ENCODE assay signal across 15 cellular contexts in the genomic region with DNA sequence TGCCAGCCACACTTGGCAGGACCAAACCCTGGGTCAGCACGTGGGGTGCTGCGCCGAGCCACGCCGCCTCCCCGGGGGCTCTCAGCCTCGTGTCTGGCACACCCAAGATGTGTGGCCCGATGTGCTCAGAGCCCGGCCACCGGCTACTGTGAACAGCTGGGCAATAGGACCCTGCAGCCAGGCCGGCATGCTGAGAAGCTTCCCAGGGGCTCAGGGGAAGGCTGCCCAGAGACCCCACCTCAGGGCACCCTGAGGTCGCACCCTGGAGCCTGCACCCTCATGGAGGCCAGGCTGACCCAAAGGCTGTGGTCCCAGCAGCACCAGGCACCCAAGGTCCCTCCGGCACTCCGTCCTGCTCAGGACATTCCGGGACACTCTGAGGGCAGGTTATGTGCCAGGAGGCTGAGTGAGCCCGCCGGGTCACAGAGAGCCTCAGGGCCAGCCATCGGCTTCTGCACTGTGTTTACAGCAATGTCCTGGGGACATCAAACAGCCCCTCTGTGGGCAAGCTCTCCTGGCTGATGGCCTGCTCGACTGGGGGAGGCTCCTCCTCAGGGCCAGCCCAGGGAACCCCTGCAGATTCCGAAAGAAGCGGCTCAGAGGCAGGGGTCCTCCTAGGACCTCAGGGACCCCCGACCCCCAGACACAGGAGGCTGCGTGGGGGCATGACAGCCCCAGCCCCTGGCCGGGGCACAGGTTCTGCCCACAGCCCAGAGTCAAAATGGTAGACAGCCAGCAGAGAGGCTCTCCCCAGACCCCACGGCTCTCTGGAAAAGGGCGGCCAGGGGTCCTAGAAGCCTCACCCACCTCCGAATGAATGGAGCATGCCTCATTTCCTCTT. TPM values are rescaled to one million over a fixed set of nuclear protein-coding genes. Genes with fewer than 3 reads are reported as not detected.
A peak's percentile ranks its signal among the peaks of the same experiment; 100 is the strongest.
DNase-seq lines count a peak whose midpoint lies in the region; ATAC-seq and TF ChIP-seq lines count a peak whose summit lies in the region.
"Had no signal": no experiment of that assay in that cellular context is flagged by ENCODE, and none has a peak within 500 bp of the region (broad histone marks: within the 10 kb centered on the region; RNA-seq: fewer than 3 reads in every experiment).

No MANE protein-coding gene starts in this region.

- no peak overlapping the region for H3K4me2 ChIP-seq in H9 (ENCODE audit: insufficient read depth, insufficient read length, low read length)

- no peaks in the 10 kb centered on the region; a peak in 1 of 5 replicates for H3K9me3 Mint-ChIP-seq in H9
- no peaks in the 10 kb centered on the region for H3K9me3 Mint-ChIP-seq in activated CD8-positive, alpha-beta T cell treated with anti-CD3 and anti-CD28 coated beads for 36 hours
- H3K9me3 Mint-ChIP-seq: activated CD4-positive, alpha-beta memory T cell treated with anti-CD3 and anti-CD28 coated beads for 36 hours; activated naive CD4-positive, alpha-beta T cell treated with anti-CD3 and anti-CD28 coated beads, Interleukin-2, amount 50 U/mL, for 72 hours; stimulated activated naive CD8-positive, alpha-beta T cell treated with anti-CD3 and anti-CD28 coated beads, Interleukin-15, Interleukin-2, amounts not matched to agents 100 ng/mL and 50 ng/mL, for 24 hours had no signal

- H3K79me2 ChIP-seq in H9 (ENCODE audit: insufficient read depth, low read length) = no peaks in the 10 kb centered on the region

- peak overlapping the region; percentile 92 for H3K27ac Mint-ChIP-seq in T-helper 17 cell
- H3K27ac Mint-ChIP-seq in H9 = no peak overlapping the region
- no peak overlapping the region for H3K27ac Mint-ChIP-seq in activated CD8-positive, alpha-beta T cell treated with anti-CD3 and anti-CD28 coated beads for 36 hours
- H3K27ac Mint-ChIP-seq: activated CD4-positive, alpha-beta memory T cell treated with anti-CD3 and anti-CD28 coated beads for 36 hours; stimulated activated naive CD8-positive, alpha-beta T cell treated with anti-CD3 and anti-CD28 coated beads, Interleukin-15, Interleukin-2, amounts not matched to agents 100 ng/mL and 50 ng/mL, for 24 hours had no signal

- no peak overlapping the region for H3K4me3 Mint-ChIP-seq in T-helper 17 cell
- no peak overlapping the region for H3K4me3 Mint-ChIP-seq in H9
- H3K4me3 Mint-ChIP-seq in activated CD8-positive, alpha-beta T cell treated with anti-CD3 and anti-CD28 coated beads for 36 hours = no peak overlapping the region
- H3K4me3 Mint-ChIP-seq: activated CD4-positive, alpha-beta memory T cell treated with anti-CD3 and anti-CD28 coated beads for 36 hours; stimulated activated naive CD8-positive, alpha-beta T cell treated with anti-CD3 and anti-CD28 coated beads, Interleukin-15, Interleukin-2, amounts not matched to agents 100 ng/mL and 50 ng/mL, for 24 hours had no signal

- ATAC-seq in T-helper 17 cell = no peak
- peak; percentile 16 for ATAC-seq in left colon
- no peak for ATAC-seq in omental fat pad (ENCODE audit: low FRiP score)
- ATAC-seq in activated CD8-positive, alpha-beta T cell treated with anti-CD3 and anti-CD28 coated beads for 36 hours = no peak
- ATAC-seq: activated naive CD4-positive, alpha-beta T cell treated with anti-CD3 and anti-CD28 coated beads, Interleukin-2, amount 50 U/mL, for 72 hours; GM12878; K562 had no signal

- H2AFZ ChIP-seq in H9 (ENCODE audit: low read length) = no peak overlapping the region

- H3K27me3 ChIP-seq in sigmoid colon (no peaks in the 10 kb centered on the region), H9 (ENCODE audit: insufficient read depth, low read length) (no peaks in the 10 kb centered on the region)

- no peak overlapping the region for H2BK12ac ChIP-seq in H9 (ENCODE audit: insufficient read length, low read depth, low read length)

- no peak overlapping the region for H2AK5ac ChIP-seq in H9 (ENCODE audit: insufficient read length, low read length)

- no peak overlapping the region for H2BK120ac ChIP-seq in H9 (ENCODE audit: low read depth, low read length, poor library complexity, severe bottlenecking)

- no peak overlapping the region; the same call in 1 of the 2 replicates for H3K14ac ChIP-seq in H9 (ENCODE audit: insufficient read depth, low read length)

- no peaks in the 10 kb centered on the region for H4K20me1 ChIP-seq in H9 (ENCODE audit: control insufficient read depth, insufficient read depth, insufficient read length)

- H3K9me3 ChIP-seq in T-helper 17 cell (ENCODE audit: control insufficient read depth, low read length, poor library complexity, severe bottlenecking) = no peaks in the 10 kb centered on the region
- H3K9me3 ChIP-seq in sigmoid colon = no peaks in the 10 kb centered on the region
- no peaks in the 10 kb centered on the region for H3K9me3 ChIP-seq in H9 (ENCODE audit: control insufficient read depth, low read depth, low read length)

- H3K4me1 ChIP-seq in sigmoid colon = no peaks in the 10 kb centered on the region
- no peaks in the 10 kb centered on the region for H3K4me1 ChIP-seq in H9 (ENCODE audit: insufficient read depth, low read length)

- TF ChIP-seq EP300 in sigmoid colon (IDR thresholded peaks at IDR 0.05) = no peak

- POLR2A ChIA-PET in activated CD8-positive, alpha-beta T cell treated with anti-CD3 and anti-CD28 coated beads for 36 hours (lab: Charles Lee) = interaction anchor here (1.2 to 1.5 kb wide), 2 partner anchors 10 to 17 kb away, joined by 3 read pairs; no protein-coding TSS in a partner anchor

- intact Hi-C loops in left colon (cut with DNase I, micrococcal nuclease) = no loop called here
- intact Hi-C loops in sigmoid colon (cut with DNase I) = no loop called here
- intact Hi-C loops in activated CD8-positive, alpha-beta T cell treated with anti-CD3 and anti-CD28 coated beads for 36 hours (cut with micrococcal nuclease) = no loop called here

- no peak overlapping the region for H3K56ac ChIP-seq in H9 (ENCODE audit: insufficient read length, low read depth, low read length)

- no peak overlapping the region for H3K18ac ChIP-seq in H9 (ENCODE audit: insufficient read length, low read depth, low read length)

- H3K27me3 Mint-ChIP-seq in T-helper 17 cell (no peaks in the 10 kb centered on the region), H9 (ENCODE audit: low read depth) (no peaks in the 10 kb centered on the region)
- no peaks in the 10 kb centered on the region for H3K27me3 Mint-ChIP-seq in activated CD8-positive, alpha-beta T cell treated with anti-CD3 and anti-CD28 coated beads for 36 hours
- H3K27me3 Mint-ChIP-seq: activated CD4-positive, alpha-beta memory T cell treated with anti-CD3 and anti-CD28 coated beads for 36 hours; stimulated activated naive CD8-positive, alpha-beta T cell treated with anti-CD3 and anti-CD28 coated beads, Interleukin-15, Interleukin-2, amounts not matched to agents 100 ng/mL and 50 ng/mL, for 24 hours had no signal

- H3K36me3 ChIP-seq in sigmoid colon = peaks cover 0 to 6% (median 0%) of the 10 kb centered on the region in 4 donors

- H4K8ac ChIP-seq in H9 (replicated peaks; ENCODE audit: insufficient read length, low read depth, low read length) = no peak overlapping the region

- H3K79me1 ChIP-seq in H9 (ENCODE audit: insufficient read depth, low read depth, low read length, poor library complexity, severe bottlenecking) = no peaks in the 10 kb centered on the region

- H3K4ac ChIP-seq in H9 (ENCODE audit: low read depth, low read length) = no peak overlapping the region

- H3K27ac ChIP-seq in cingulate gyrus (ENCODE audit: low read depth, low read length) = peak overlapping the region; percentile 72
- H3K27ac ChIP-seq in sigmoid colon = no peak overlapping the region
- H3K27ac ChIP-seq in H9 (ENCODE audit: insufficient read length, low read depth, low read length) = no peak overlapping the region

- DNase-seq in T-helper 17 cell (peak in 1 of 3 donors; percentile 9), left colon (peak in 1 of 2 donors; percentile 25), sigmoid colon (peak; percentile 62), NCI-H226 (no peak), omental fat pad (ENCODE audit: low spot score) (no peak), H9 (no peak)
- no peak for DNase-seq in activated CD8-positive, alpha-beta T cell treated with anti-CD3 and anti-CD28 coated beads for 36 hours
- DNase-seq: activated CD4-positive, alpha-beta memory T cell treated with anti-CD3 and anti-CD28 coated beads for 36 hours; NCI-H1436 treated with DMSO at 0.1 percent for 48 hours; T1000 had no signal

- H4K91ac ChIP-seq in H9 (ENCODE audit: insufficient read length, low read depth, low read length) = no peak overlapping the region

- H3K4me1 Mint-ChIP-seq in T-helper 17 cell (peaks cover 13% of the 10 kb centered on the region), H9 (no peaks in the 10 kb centered on the region)
- peaks cover 15% of the 10 kb centered on the region for H3K4me1 Mint-ChIP-seq in activated CD8-positive, alpha-beta T cell treated with anti-CD3 and anti-CD28 coated beads for 36 hours (ENCODE audit: low read depth)

- no peak overlapping the region for H2BK5ac ChIP-seq in H9 (ENCODE audit: insufficient read length, low read length)

- TF ChIP-seq POLR2A in sigmoid colon (IDR thresholded peaks at IDR 0.05) = no peak

- TF ChIP-seq CTCF in sigmoid colon (IDR thresholded peaks at IDR 0.05) = no peak
- TF ChIP-seq CTCF in omental fat pad (IDR thresholded peaks at IDR 0.05) = no peak
- no peak for TF ChIP-seq CTCF in H9 (conservative IDR thresholded peaks at IDR 0.05)
- TF ChIP-seq CTCF in activated CD8-positive, alpha-beta T cell treated with anti-CD3 and anti-CD28 coated beads for 36 hours (IDR thresholded peaks at IDR 0.05) = no peak

- no peak overlapping the region for H2BK15ac ChIP-seq in H9 (ENCODE audit: low read depth, low read length)

- no peak overlapping the region for H3K4me3 ChIP-seq in sigmoid colon
- H3K4me3 ChIP-seq: GM12878, K562 had no signal

- H3K9ac ChIP-seq in H9 (ENCODE audit: extremely low read depth, insufficient read length, low read length) = no peak overlapping the region

- no peak overlapping the region for H4K5ac ChIP-seq in H9 (ENCODE audit: insufficient read length, low read depth, low read length)

- H2BK20ac ChIP-seq in H9 (ENCODE audit: low read depth, low read length, poor library complexity, severe bottlenecking) = no peak overlapping the region

- H3T11ph ChIP-seq in H9 (ENCODE audit: low read length) = no peak overlapping the region

- no peaks in the 10 kb centered on the region for H3K36me3 Mint-ChIP-seq in T-helper 17 cell (ENCODE audit: low read depth)
- peaks cover 4 to 21% (median 8%) of the 10 kb centered on the region in 3 experiments; a peak in 6 of 7 replicates for H3K36me3 Mint-ChIP-seq in H9 (ENCODE audit: insufficient read depth in 1 of 3, low read depth in 3 of 3)
- peaks cover 30% of the 10 kb centered on the region for H3K36me3 Mint-ChIP-seq in activated CD8-positive, alpha-beta T cell treated with anti-CD3 and anti-CD28 coated beads for 36 hours (ENCODE audit: low read depth)

- CTCF ChIA-PET in activated CD8-positive, alpha-beta T cell treated with anti-CD3 and anti-CD28 coated beads for 36 hours (lab: Charles Lee) = no interaction called here

- no peaks in the 10 kb centered on the region for H3K23me2 ChIP-seq in H9 (ENCODE audit: insufficient read length, low read depth, low read length, poor library complexity, severe bottlenecking)

- H3K23ac ChIP-seq in H9 (ENCODE audit: insufficient read length, low read depth, low read length) = no peak overlapping the region

- WGBS in sigmoid colon, 2 donors = 32 to 80% methylated on average over 27 of the region's 27 CpGs
- WGBS in H9 (ENCODE audit: extremely low coverage, insufficient read length, low lambda C conversion rate) = no CpG with 5 or more reads among the region's 27 CpGs

RNA-seq across cellular contexts. Expression of a gene that starts 8.3 kb away (rescaled TPM):
- total RNA-seq in T-helper 17 cell (10 to 100 TPM; 10.8 to 13.7 TPM), left colon (10 to 100 TPM; 18.2 to 18.9 TPM), sigmoid colon (1 to 10 TPM; 2.1 to 6.4 (median 2.5) TPM), omental fat pad (10 to 100 TPM in 3 of 4 donors, 1 to 10 TPM in 1; 5.8 to 18.6 (median 14.6) TPM), H9 (2021) (31.4 and 32.4 TPM in 2 replicates)
- polyA plus RNA-seq in sigmoid colon = 10 to 100 TPM in 1 of 3 donors, 1 to 10 TPM in 2; 1.8 to 10.7 (median 3.2) TPM
- total RNA-seq in activated CD8-positive, alpha-beta T cell treated with anti-CD3 and anti-CD28 coated beads for 36 hours = 10 to 100 TPM; 40.1 to 46.1 TPM
